ENCODE assay signal across 8 cellular contexts in genomic region chr12:12890815-12891645, GRCh38. TPM values are rescaled to one million over a fixed set of nuclear protein-coding genes. Genes with fewer than 3 reads are reported as not detected.
DNase-seq lines count a peak whose midpoint lies in the region; ATAC-seq and TF ChIP-seq lines count a peak whose summit lies in the region.

TSS of gene GPRC5A (plus strand) at chr12:12891562. CDS start at chr12:12908250, 16,688 bp downstream.

- H3K4me1 ChIP-seq in iPS-20b (ENCODE audit: insufficient read depth, low read length) = peaks cover under 1% of the 10 kb centered on the region; the same call in 1 of the 2 replicates

- ATAC-seq in T-cell (replicated peaks in 1 of 4) = peak; percentile 51 to 84 (median 69)
- no peak for ATAC-seq in HG03045 (IDR thresholded peaks at IDR 0.05; ENCODE audit: unreplicated experiment)
- no peak for ATAC-seq in HG02981 (IDR thresholded peaks at IDR 0.05; ENCODE audit: unreplicated experiment)

- no peak within 1 kb of the TSS for H3K27ac ChIP-seq in iPS-20b (ENCODE audit: low read length)

- H3K4me3 ChIP-seq in cardiac fibroblast (replicated peaks in 1 of 2; ENCODE audit: low read depth in 2 of 2, low read length in 2 of 2) = peak within 1 kb of the TSS; percentile 47 to 56
- peak within 1 kb of the TSS; percentile 73 for H3K4me3 ChIP-seq in iPS-20b (ENCODE audit: low read length)
- peak within 1 kb of the TSS; percentile 50 for H3K4me3 ChIP-seq in skeletal muscle cell (ENCODE audit: low read depth, low read length)

- H3K27me3 Mint-ChIP-seq in T-cell = peaks cover 13 to 49% of the 10 kb centered on the region in 2 donors

- H3K4me1 Mint-ChIP-seq in T-cell = peaks cover 8 to 13% (median 13%) of the 10 kb centered on the region in 3 donors

- POLR2A ChIA-PET in T-cell (lab: Charles Lee) = no interaction called here

- no peaks in the 10 kb centered on the region for H3K9me3 Mint-ChIP-seq in T-cell

- TF ChIP-seq CTCF in cardiac fibroblast (IDR thresholded peaks at IDR 0.05; ENCODE audit: low read depth, low read length) = peak; percentile 42

- H3K9me3 ChIP-seq in iPS-20b (ENCODE audit: insufficient read depth, low read depth, low read length) = no peaks in the 10 kb centered on the region

- peak; percentile 91 for DNase-seq in Daoy (ENCODE audit: low read depth)
- peak; percentile 99 for DNase-seq in HT-29 (ENCODE audit: low spot score)
- DNase-seq in T-cell = peak in 25 of 34 experiments; percentile 1 to 35 (median 16)
- DNase-seq in cardiac fibroblast (ENCODE audit: low read depth in 2 of 2) = peak; percentile 96 to 98
- DNase-seq in skeletal muscle cell (ENCODE audit: low read depth) = no peak

- H3K27me3 ChIP-seq in iPS-20b (ENCODE audit: insufficient read depth, low read length) = peaks cover 69% of the 10 kb centered on the region

- H3K4me3 Mint-ChIP-seq in T-cell = peak within 1 kb of the TSS; percentile 74 to 84 (median 75)

- no peaks in the 10 kb centered on the region for H3K36me3 ChIP-seq in iPS-20b (ENCODE audit: insufficient read depth, low read depth, low read length)

- H3K27ac Mint-ChIP-seq in T-cell = no peak within 1 kb of the TSS

- CTCF ChIA-PET in T-cell (lab: Charles Lee) = interaction anchor here (0.5 to 1.2 kb wide), 8 partner anchors 9 to 364 kb away, joined by 3 to 6 read pairs (median 4); no protein-coding TSS in a partner anchor

- no peak within 1 kb of the TSS for H3K9ac ChIP-seq in iPS-20b (ENCODE audit: low read depth, low read length)

- H3K36me3 Mint-ChIP-seq in T-cell = no peaks in the 10 kb centered on the region

RNA-seq across cellular contexts. Expression of gene GPRC5A, which starts in this region (rescaled TPM):
- 7.0 and 10.5 TPM in 2 replicates for total RNA-seq in Daoy (2014; rRNA removed; shearing (Covaris generic))
- 162 and 185 TPM in 2 replicates for total RNA-seq in HT-29 (2014; rRNA removed; shearing (Covaris generic))
- 1 to 10 TPM in 3 of 5 donors, under 1 TPM in 1, not detected in 1; 0.28 to 2.0 (median 1.4) TPM for total RNA-seq in T-cell

Comparison
In these comparisons a context has a peak if more than half of its experiments do, and no peak if none do; other contexts are left out.
1. RNA of gene GPRC5A (total RNA-seq): 162 to 185 TPM in HT-29; 7.0 to 10.5 TPM in Daoy and 0.28 to 2.0 TPM in T-cell; every median in the first group is over 10 times any median in the second.
2. ATAC-seq: peak in T-cell (4 of 4); none in HG03045 (single experiment) and HG02981 (single experiment).
3. Peak in every context shown above with its lines, with median percentiles within 50 percentile points of each other: H3K4me3 ChIP-seq.